Comparison of ENCODE assay signal across 8 cellular contexts in genomic region chr6:27617700-27618689, GRCh38.
DNase-seq lines count a peak whose midpoint lies in the region; ATAC-seq and TF ChIP-seq lines count a peak whose summit lies in the region.

No MANE protein-coding gene starts in this region.

- H3K27me3 Mint-ChIP-seq in activated naive CD4-positive, alpha-beta T cell treated with anti-CD3 and anti-CD28 coated beads for 36 hours (ENCODE audit: low read depth): peaks cover 63% of the 10 kb centered on the region

- TF ChIP-seq EP300 in sigmoid colon (IDR thresholded peaks at IDR 0.05): no peak

- peak overlapping the region; percentile 14 for H3K27ac Mint-ChIP-seq in activated naive CD4-positive, alpha-beta T cell treated with anti-CD3 and anti-CD28 coated beads for 36 hours

- peak overlapping the region; percentile 25 for H3K4me3 Mint-ChIP-seq in activated naive CD4-positive, alpha-beta T cell treated with anti-CD3 and anti-CD28 coated beads for 36 hours

- no peak for DNase-seq in activated naive CD4-positive, alpha-beta T cell treated with anti-CD3 and anti-CD28 coated beads for 36 hours
- DNase-seq in activated naive CD4-positive, alpha-beta T cell treated with anti-CD3 and anti-CD28 coated beads, Interleukin-2, amount 50 U/mL, for 16 hours: no peak
- peak; percentile 5 to 25 for DNase-seq in SJCRH30
- DNase-seq in sigmoid colon: no peak
- DNase-seq in ureter (ENCODE audit: low spot score): no peak
- no peak for DNase-seq in anterior cingulate cortex (lab: John Stamatoyannopoulos, UW)

- no peaks in the 10 kb centered on the region for H3K36me3 Mint-ChIP-seq in activated naive CD4-positive, alpha-beta T cell treated with anti-CD3 and anti-CD28 coated beads for 36 hours (ENCODE audit: low read depth)

- TF ChIP-seq POLR2A in sigmoid colon (IDR thresholded peaks at IDR 0.05): no peak

- CTCF ChIA-PET in activated naive CD4-positive, alpha-beta T cell treated with anti-CD3 and anti-CD28 coated beads for 36 hours (lab: Charles Lee): interaction anchor here (1.1 to 1.4 kb wide), 2 partner anchors 9 to 134 kb away, joined by 3 to 4 read pairs; no protein-coding TSS in a partner anchor

- intact Hi-C loops in activated naive CD4-positive, alpha-beta T cell treated with anti-CD3 and anti-CD28 coated beads for 36 hours (cut with micrococcal nuclease): no loop called here
- intact Hi-C loops in sigmoid colon (cut with DNase I): no loop called here

- no peaks in the 10 kb centered on the region for H3K27me3 ChIP-seq in SJCRH30
- H3K27me3 ChIP-seq in esophagus (ENCODE audit: control insufficient read depth in 1 of 2, insufficient read depth in 2 of 2, low read length in 2 of 2): no peaks in the 10 kb centered on the region
- H3K27me3 ChIP-seq in sigmoid colon: peaks cover 0 to 88% (median 24%) of the 10 kb centered on the region in 3 donors

- 29 to 37% methylated on average over 32 of the region's 32 CpGs for WGBS in esophagus, 2 donors
- WGBS in sigmoid colon, 2 donors: 28 to 37% methylated on average over 32 of the region's 32 CpGs

- H3K4me3 ChIP-seq in SJCRH30 (peak overlapping the region; percentile 50), esophagus (ENCODE audit: low read depth in 1 of 2, low read length in 2 of 2) (peak overlapping the region; percentile 13 to 57), sigmoid colon (peak overlapping the region in 3 of 4 donors; percentile 15 to 31 (median 19))

- H3K4me1 ChIP-seq in SJCRH30 (no peaks in the 10 kb centered on the region), esophagus (ENCODE audit: control insufficient read depth in 2 of 2, insufficient read depth in 2 of 2, low read length in 1 of 2) (no peaks in the 10 kb centered on the region), sigmoid colon (peaks cover 0 to 12% (median 5%) of the 10 kb centered on the region in 4 donors)

- no peaks in the 10 kb centered on the region for H3K9me3 Mint-ChIP-seq in activated naive CD4-positive, alpha-beta T cell treated with anti-CD3 and anti-CD28 coated beads for 36 hours

- H3K9me3 ChIP-seq in SJCRH30 (replicated peaks): no peaks in the 10 kb centered on the region
- no peaks in the 10 kb centered on the region for H3K9me3 ChIP-seq in esophagus (ENCODE audit: control insufficient read depth in 2 of 2, insufficient read depth in 1 of 2, low read depth in 1 of 2, low read length in 1 of 2)
- no peaks in the 10 kb centered on the region for H3K9me3 ChIP-seq in sigmoid colon

- H3K27ac ChIP-seq in SJCRH30: no peak overlapping the region
- no peak overlapping the region for H3K27ac ChIP-seq in esophagus (ENCODE audit: low read depth in 2 of 2, low read length in 1 of 2)
- no peak overlapping the region for H3K27ac ChIP-seq in sigmoid colon

- no peak for ATAC-seq in HG03159 (IDR thresholded peaks at IDR 0.05; ENCODE audit: unreplicated experiment)

- no peak for TF ChIP-seq CTCF in sigmoid colon (IDR thresholded peaks at IDR 0.05)

- H3K36me3 ChIP-seq in SJCRH30: no peaks in the 10 kb centered on the region
- H3K36me3 ChIP-seq in esophagus (ENCODE audit: control insufficient read depth in 2 of 2, insufficient read depth in 2 of 2, low read length in 1 of 2): no peaks in the 10 kb centered on the region
- H3K36me3 ChIP-seq in sigmoid colon: no peaks in the 10 kb centered on the region

- peaks cover 13% of the 10 kb centered on the region for H3K4me1 Mint-ChIP-seq in activated naive CD4-positive, alpha-beta T cell treated with anti-CD3 and anti-CD28 coated beads for 36 hours (ENCODE audit: low read depth)

Comparison
In these comparisons a context has a peak if more than half of its experiments do, and no peak if none do; other contexts are left out.
1. DNase-seq: peak in SJCRH30 (2 of 2); none in activated naive CD4-positive, alpha-beta T cell treated with anti-CD3 and anti-CD28 coated beads for 36 hours (single experiment), activated naive CD4-positive, alpha-beta T cell treated with anti-CD3 and anti-CD28 coated beads, Interleukin-2, amount 50 U/mL, for 16 hours (single experiment), sigmoid colon (single experiment), ureter (single experiment) and anterior cingulate cortex (0 of 58).
2. Peak in every context shown above with its lines, with median percentiles within 50 percentile points of each other: H3K4me3 ChIP-seq.